35 cellular contexts compared by ENCODE assay signal in genomic region chr5:54450542-54450941, GRCh38. TPM values are rescaled to one million over a fixed set of nuclear protein-coding genes. Genes with fewer than 3 reads are reported as not detected.
"Had no signal": no experiment of that assay in that cellular context is flagged by ENCODE, and none has a peak within 500 bp of the region (broad histone marks: within the 10 kb centered on the region; RNA-seq: fewer than 3 reads in every experiment).

No MANE protein-coding gene starts in this region.

- H3K4me3 Mint-ChIP-seq: activated B cell treated with CpG ODN at 0.5 μM for 24 hours; activated CD4-positive, alpha-beta T cell treated with anti-CD3 and anti-CD28 coated beads, Interleukin-2, amount 10 ng/mL, durations not matched to agents 24 days and 14 days; activated CD8-positive, alpha-beta T cell treated with anti-CD3 and anti-CD28 coated beads, Interleukin-2, amount 10 ng/mL, durations not matched to agents 7 days and 5 days; activated naive CD4-positive, alpha-beta T cell treated with anti-CD3 and anti-CD28 coated beads, Interleukin-2, amount 50 U/mL, for 24 hours; activated naive CD8-positive, alpha-beta T cell treated with anti-CD3 and anti-CD28 coated beads, Interleukin-2, amount 10 ng/mL, durations not matched to agents 7 days and 5 days; activated T-cell treated with anti-CD3 and anti-CD28 coated beads, Interleukin-2, amount 50 U/mL, for 24 hours; central memory CD8-positive, alpha-beta T cell; T-helper 1 cell treated with Interleukin-12 subunit alpha and Interleukin-12 subunit beta and Interleukin-4 antibody, amounts not matched to agents 30 μg/mL and 1 μg/mL, for 36 hours; T-helper 2 cell treated with Interferon-gamma antibody and Interleukin-4, amounts not matched to agents 5 μg/mL and 100 μg/mL, for 36 hours had no signal

- H3K27ac ChIP-seq: ascending aorta, cardiac muscle cell, Peyer's patch, SJSA1 had no signal

- H3K4me1 ChIP-seq: Peyer's patch had no signal

- H3K9me3 Mint-ChIP-seq: activated B cell treated with CpG ODN at 0.5 μM for 24 hours; activated CD4-positive, alpha-beta T cell treated with anti-CD3 and anti-CD28 coated beads, Interleukin-2, amount 10 ng/mL, durations not matched to agents 24 days and 14 days; activated naive CD4-positive, alpha-beta T cell treated with anti-CD3 and anti-CD28 coated beads, Interleukin-2, amount 50 U/mL, for 24 hours; activated naive CD8-positive, alpha-beta T cell treated with anti-CD3 and anti-CD28 coated beads, Interleukin-2, amount 10 ng/mL, durations not matched to agents 7 days and 5 days; activated T-cell treated with anti-CD3 and anti-CD28 coated beads, Interleukin-2, amount 50 U/mL, for 24 hours; activated T-helper 2 cell treated with anti-CD3 and anti-CD28 coated beads, Interferon-gamma antibody, Interleukin-2, Interleukin-4, amounts not matched to agents 10 μg/mL and 5 μg/mL and 100 μg/mL, durations not matched to agents 14 hours and 24 hours and 36 hours; central memory CD8-positive, alpha-beta T cell; T-helper 1 cell treated with Interleukin-12 subunit alpha and Interleukin-12 subunit beta and Interleukin-4 antibody, amounts not matched to agents 30 μg/mL and 1 μg/mL, for 36 hours; T-helper 2 cell treated with Interferon-gamma antibody and Interleukin-4, amounts not matched to agents 5 μg/mL and 100 μg/mL, for 36 hours had no signal

- H3K36me3 Mint-ChIP-seq: activated naive CD4-positive, alpha-beta T cell treated with anti-CD3 and anti-CD28 coated beads, Interleukin-2, amount 50 U/mL, for 24 hours; activated naive CD8-positive, alpha-beta T cell treated with anti-CD3 and anti-CD28 coated beads, Interleukin-2, amount 10 ng/mL, durations not matched to agents 7 days and 5 days had no signal

- H3K9me3 ChIP-seq: ascending aorta, Peyer's patch, SJSA1, SK-N-SH had no signal

- H3K4me2 ChIP-seq: SK-N-SH had no signal

- DNase-seq: activated B cell treated with CpG ODN at 0.5 μM for 24 hours; activated CD4-positive, alpha-beta T cell treated with anti-CD3 and anti-CD28 coated beads for 1 hour; activated CD4-positive, alpha-beta T cell treated with anti-CD3 and anti-CD28 coated beads, Interleukin-2, amount 10 ng/mL, durations not matched to agents 24 days and 14 days; activated CD4-positive, alpha-beta T cell treated with anti-CD3 and anti-CD28 coated beads, Interleukin-2, amount 50 U/mL, for 4 hours; activated CD8-positive, alpha-beta T cell treated with anti-CD3 and anti-CD28 coated beads, Interleukin-2, amount 10 ng/mL, durations not matched to agents 7 days and 5 days; activated gamma-delta T cell; activated naive CD4-positive, alpha-beta T cell treated with Interleukin-2 at 50 U/mL for 16 hours; activated naive CD8-positive, alpha-beta T cell treated with anti-CD3 and anti-CD28 coated beads, Interleukin-2, amount 10 ng/mL, durations not matched to agents 7 days and 5 days; activated T-cell treated with anti-CD3 and anti-CD28 coated beads, Interleukin-2, amount 50 U/mL, for 24 hours; amygdala; Karpas-422; KBM-7; NCI-H1048; NCI-H1105 treated with DMSO at 0.1 percent for 48 hours; NCI-H1436; NCI-H1694; NCI-H1930; NCI-H2081 treated with DMSO at 0.1 percent for 48 hours; NCI-H226; NCI-H446 treated with DMSO at 0.1 percent for 48 hours; NCI-H524 treated with DMSO at 0.1 percent for 48 hours; PC-3; Peyer's patch; RPMI8226; SHP77 treated with DMSO at 0.1 percent for 48 hours; SK-N-SH had no signal

- H3K27ac Mint-ChIP-seq: activated B cell treated with CpG ODN at 0.5 μM for 24 hours; activated CD4-positive, alpha-beta T cell treated with anti-CD3 and anti-CD28 coated beads, Interleukin-2, amount 10 ng/mL, durations not matched to agents 24 days and 14 days; activated CD8-positive, alpha-beta T cell treated with anti-CD3 and anti-CD28 coated beads, Interleukin-2, amount 10 ng/mL, durations not matched to agents 7 days and 5 days; activated naive CD4-positive, alpha-beta T cell treated with anti-CD3 and anti-CD28 coated beads, Interleukin-2, amount 50 U/mL, for 24 hours; activated naive CD8-positive, alpha-beta T cell treated with anti-CD3 and anti-CD28 coated beads, Interleukin-2, amount 10 ng/mL, durations not matched to agents 7 days and 5 days; activated T-cell treated with anti-CD3 and anti-CD28 coated beads, Interleukin-2, amount 50 U/mL, for 24 hours; activated T-helper 2 cell treated with anti-CD3 and anti-CD28 coated beads, Interferon-gamma antibody, Interleukin-2, Interleukin-4, amounts not matched to agents 10 μg/mL and 5 μg/mL and 100 μg/mL, durations not matched to agents 14 hours and 24 hours and 36 hours; T-helper 1 cell treated with Interleukin-12 subunit alpha and Interleukin-12 subunit beta and Interleukin-4 antibody, amounts not matched to agents 30 μg/mL and 1 μg/mL, for 36 hours; T-helper 2 cell treated with Interferon-gamma antibody and Interleukin-4, amounts not matched to agents 5 μg/mL and 100 μg/mL, for 36 hours had no signal

- H3K27me3 ChIP-seq: ascending aorta, cardiac muscle cell, Peyer's patch, SJSA1 had no signal

- H3K36me3 ChIP-seq: ascending aorta, cardiac muscle cell, Peyer's patch, SJSA1 had no signal

- H3K4me3 ChIP-seq: ascending aorta, cardiac muscle cell, Peyer's patch, SJSA1 had no signal

- H3K27me3 Mint-ChIP-seq: activated naive CD4-positive, alpha-beta T cell treated with anti-CD3 and anti-CD28 coated beads, Interleukin-2, amount 50 U/mL, for 24 hours had no signal

- H3K4me1 Mint-ChIP-seq: activated B cell treated with CpG ODN at 0.5 μM for 24 hours; activated CD4-positive, alpha-beta T cell treated with anti-CD3 and anti-CD28 coated beads, Interleukin-2, amount 10 ng/mL, durations not matched to agents 24 days and 14 days; activated naive CD4-positive, alpha-beta T cell treated with anti-CD3 and anti-CD28 coated beads, Interleukin-2, amount 50 U/mL, for 24 hours; activated naive CD8-positive, alpha-beta T cell treated with anti-CD3 and anti-CD28 coated beads, Interleukin-2, amount 10 ng/mL, durations not matched to agents 7 days and 5 days; central memory CD8-positive, alpha-beta T cell had no signal

- H3K9ac ChIP-seq: SK-N-SH had no signal

RNA-seq across cellular contexts. Expression of gene HSPB3, which starts 5.0 kb away (rescaled TPM):
- total RNA-seq: activated B cell treated with CpG ODN at 0.5 μM for 24 hours; activated CD4-positive, alpha-beta T cell treated with anti-CD3 and anti-CD28 coated beads, Interleukin-2, amount 10 ng/mL, durations not matched to agents 24 days and 14 days; activated CD8-positive, alpha-beta T cell treated with anti-CD3 and anti-CD28 coated beads, Interleukin-2, amount 10 ng/mL, durations not matched to agents 7 days and 5 days; activated naive CD8-positive, alpha-beta T cell treated with anti-CD3 and anti-CD28 coated beads, Interleukin-2, amount 10 ng/mL, durations not matched to agents 7 days and 5 days; activated T-helper 2 cell treated with anti-CD3 and anti-CD28 coated beads, Interferon-gamma antibody, Interleukin-2, Interleukin-4, amounts not matched to agents 10 μg/mL and 5 μg/mL and 100 μg/mL, durations not matched to agents 14 hours and 24 hours and 36 hours; ascending aorta; MCF 10A; PC-3; Peyer's patch had no signal
